In genomic region chr11:14249121-14249963, GRCh38 we compare ENCODE assay signal across 8 cellular contexts.
DNase-seq lines count a peak whose midpoint lies in the region; ATAC-seq and TF ChIP-seq lines count a peak whose summit lies in the region.

No MANE protein-coding gene starts in this region.

- peaks cover 11% of the 10 kb centered on the region for H3K4me1 Mint-ChIP-seq in type B pancreatic cell (ENCODE audit: unreplicated experiment)

- H3K36me3 Mint-ChIP-seq in type B pancreatic cell = no peaks in the 10 kb centered on the region

- H3K27ac Mint-ChIP-seq in type B pancreatic cell = no peak overlapping the region

- H3K36me3 ChIP-seq in gastroesophageal sphincter = no peaks in the 10 kb centered on the region
- H3K36me3 ChIP-seq in parathyroid adenoma (ENCODE audit: control insufficient read depth, insufficient read depth, low read length) = no peaks in the 10 kb centered on the region

- no peak for TF ChIP-seq EP300 in gastroesophageal sphincter (IDR thresholded peaks at IDR 0.05)

- DNase-seq in GM12865 (ENCODE audit: low read depth) = peak; percentile 63
- peak; percentile 63 for DNase-seq in LoVo (ENCODE audit: low spot score)
- peak; percentile 64 for DNase-seq in SK-N-DZ (ENCODE audit: low spot score)
- peak; percentile 68 for DNase-seq in activated naive CD4-positive, alpha-beta T cell treated with Interleukin-2 at 50 U/mL for 16 hours
- no peak for DNase-seq in type B pancreatic cell (ENCODE audit: extremely low spot score, unreplicated experiment)

- TF ChIP-seq CTCF in GM12865 (IDR thresholded peaks at IDR 0.05; ENCODE audit: insufficient read depth, low read depth, low read length, missing control alignments) = peak; percentile 77
- peak; percentile 86 to 89 (median 88) for TF ChIP-seq CTCF in gastroesophageal sphincter (IDR thresholded peaks at IDR 0.05)
- TF ChIP-seq CTCF in parathyroid adenoma (IDR thresholded peaks at IDR 0.05) = peak; percentile 83
- TF ChIP-seq CTCF in type B pancreatic cell (conservative IDR thresholded peaks at IDR 0.05) = peak; percentile 95

- ATAC-seq in gastroesophageal sphincter (no peak), HG02642 (IDR thresholded peaks at IDR 0.05; ENCODE audit: poor library complexity, unreplicated experiment) (no peak)

- no peak overlapping the region for H3K27ac ChIP-seq in gastroesophageal sphincter
- H3K27ac ChIP-seq in parathyroid adenoma = no peak overlapping the region

- no peak overlapping the region for H3K4me2 ChIP-seq in parathyroid adenoma (ENCODE audit: low read length)

- no peaks in the 10 kb centered on the region for H3K79me2 ChIP-seq in parathyroid adenoma

- peaks cover 35% of the 10 kb centered on the region for H3K27me3 Mint-ChIP-seq in type B pancreatic cell

- no peak overlapping the region for H3K4me3 ChIP-seq in GM12865 (ENCODE audit: low read depth, low read length)
- H3K4me3 ChIP-seq in gastroesophageal sphincter = no peak overlapping the region
- H3K4me3 ChIP-seq in parathyroid adenoma (ENCODE audit: low read depth, low read length) = no peak overlapping the region

- WGBS in gastroesophageal sphincter (ENCODE audit: low coverage in 1 of 2), 2 donors = 33 to 60% methylated on average over 6 to 10 of the region's 10 CpGs

- H3K4me1 ChIP-seq in gastroesophageal sphincter (peaks cover 0 to 11% (median 0%) of the 10 kb centered on the region in 3 donors), parathyroid adenoma (no peaks in the 10 kb centered on the region)

- no peak overlapping the region for H3K9ac ChIP-seq in parathyroid adenoma

- no peak overlapping the region for H2AFZ ChIP-seq in parathyroid adenoma

- no peak overlapping the region for H3K4me3 Mint-ChIP-seq in type B pancreatic cell

- H3K9me3 Mint-ChIP-seq in type B pancreatic cell = no peaks in the 10 kb centered on the region

- H3K27me3 ChIP-seq in gastroesophageal sphincter (peaks cover 8% of the 10 kb centered on the region), parathyroid adenoma (ENCODE audit: control insufficient read depth, insufficient read depth, low read length) (no peaks in the 10 kb centered on the region)

- no peak for TF ChIP-seq POLR2A in gastroesophageal sphincter (IDR thresholded peaks at IDR 0.05)

- H3K9me3 ChIP-seq in gastroesophageal sphincter (no peaks in the 10 kb centered on the region), parathyroid adenoma (ENCODE audit: control insufficient read depth, low read length) (no peaks in the 10 kb centered on the region)
